23 cellular contexts compared by ENCODE assay signal in genomic region chr3:24370352-24370751, GRCh38.
"Had no signal": no experiment of that assay in that cellular context is flagged by ENCODE, and none has a peak within 500 bp of the region (broad histone marks: within the 10 kb centered on the region; RNA-seq: fewer than 3 reads in every experiment).

No MANE protein-coding gene starts in this region.

- ATAC-seq: naive thymus-derived CD4-positive, alpha-beta T cell; natural killer cell; psoas muscle; right cardiac atrium; sciatic nerve; stimulated activated effector memory CD8-positive, alpha-beta T cell treated with anti-CD3 and anti-CD28 coated beads, Interleukin-12 subunit alpha, Interleukin-12 subunit beta, amount 100 ng/mL, for 72 hours; stimulated activated naive B cell treated with anti-CD40 and anti-IgM and Interleukin-4, amounts not matched to agents 10 μg/mL and 1 μg/mL and 100 μg/mL, for 72 hours; upper lobe of right lung had no signal

- H3K9ac ChIP-seq: neural progenitor cell, parathyroid adenoma had no signal

- H3K36me3 ChIP-seq: neural progenitor cell, ovary, stomach, tibial artery, transverse colon, upper lobe of right lung, uterus had no signal

- H3K4me3 ChIP-seq: neural progenitor cell, ovary, psoas muscle, stomach, tibial artery, transverse colon, upper lobe of right lung, uterus had no signal

- H3K27ac ChIP-seq: neural progenitor cell, ovary, parathyroid adenoma, psoas muscle, stomach, tibial artery, upper lobe of right lung had no signal

- H3K4me1 ChIP-seq: parathyroid adenoma had no signal

- H3K27me3 ChIP-seq: neural progenitor cell, ovary, stomach, tibial artery, transverse colon, upper lobe of right lung, uterus had no signal

- H3K9me3 ChIP-seq: ovary, psoas muscle, stomach, tibial artery, transverse colon, upper lobe of right lung, uterus had no signal

- DNase-seq: naive thymus-derived CD4-positive, alpha-beta T cell; natural killer cell; occipital lobe; ovary; posterior cingulate gyrus; psoas muscle; right cardiac atrium; small intestine; stimulated activated CD4-positive, alpha-beta T cell treated with anti-CD3 and anti-CD28 coated beads, Interleukin-15, amount 100 ng/mL, for 24 hours; stimulated activated CD4-positive, alpha-beta T cell treated with anti-CD3 and anti-CD28 coated beads, Interleukin-2, amount 100 ng/mL, for 24 hours; stimulated activated CD4-positive, alpha-beta T cell treated with anti-CD3 and anti-CD28 coated beads, Interleukin-2, amount 100 ng/mL, for 48 hours; stimulated activated CD4-positive, alpha-beta T cell treated with anti-CD3 and anti-CD28 coated beads, Interleukin-4, amount 100 ng/mL, for 24 hours; stimulated activated naive B cell treated with anti-CD40 and anti-IgM and Interleukin-4, amounts not matched to agents 10 μg/mL and 1 μg/mL and 100 μg/mL, for 72 hours; stimulated activated naive CD4-positive, alpha-beta T cell treated with Interleukin-2 at 50 U/mL for 16 hours; stomach; tibial artery; transverse colon; upper lobe of right lung; uterus had no signal
